ENCODE assay signal across 25 cellular contexts in genomic region chr22:49503896-49504521, GRCh38.
A peak's percentile ranks its signal among the peaks of the same experiment; 100 is the strongest.
DNase-seq lines count a peak whose midpoint lies in the region; ATAC-seq, FAIRE-seq and TF ChIP-seq lines count a peak whose summit lies in the region.
"Had no signal": no experiment of that assay in that cellular context is flagged by ENCODE, and none has a peak within 500 bp of the region (broad histone marks: within the 10 kb centered on the region; RNA-seq: fewer than 3 reads in every experiment).

No MANE protein-coding gene starts in this region.

- no peak overlapping the region for H3K14ac ChIP-seq in H1 (ENCODE audit: insufficient read length)

- DNase-seq in GM10266 (ENCODE audit: extremely low spot score) = peak; percentile 61
- DNase-seq in M059J (ENCODE audit: low read depth) = peak; percentile 55
- no peak for DNase-seq in H1 (ENCODE audit: low read depth in 1 of 2, low spot score in 2 of 2)
- DNase-seq in progenitor cell of endocrine pancreas (ENCODE audit: low spot score, unreplicated experiment) = no peak
- no peak for DNase-seq in activated CD8-positive, alpha-beta T cell treated with anti-CD3 and anti-CD28 coated beads, Interleukin-2, amount 10 ng/mL, durations not matched to agents 7 days and 5 days
- DNase-seq in D341Med (ENCODE audit: low spot score) = no peak
- DNase-seq: activated CD4-positive, alpha-beta T cell treated with anti-CD3 and anti-CD28 coated beads for 1 hour; activated CD8-positive, alpha-beta memory T cell treated with anti-CD3 and anti-CD28 coated beads, Interleukin-2, amount 50 U/mL, for 4 hours; activated naive CD4-positive, alpha-beta T cell treated with anti-CD3 and anti-CD28 coated beads for 36 hours; Calu3; hippocampal formation; kidney; mesendoderm; NCI-H2081; NCI-H510A treated with DMSO at 0.1 percent for 48 hours; SJCRH30; spleen; thyroid gland had no signal

- no peak for TF ChIP-seq CTCF in GM10266 (IDR thresholded peaks at IDR 0.05; ENCODE audit: control insufficient read depth, insufficient read depth, low read depth, missing control alignments)
- no peak for TF ChIP-seq CTCF in H1 (IDR thresholded peaks at IDR 0.05; ENCODE audit: control extremely low read depth in 1 of 3, insufficient read depth in 1 of 3, low read depth in 1 of 3, low read length in 3 of 3)
- TF ChIP-seq CTCF in progenitor cell of endocrine pancreas (IDR thresholded peaks at IDR 0.05; ENCODE audit: unreplicated experiment) = no peak

- no peak for TF ChIP-seq EP300 in H1 (IDR thresholded peaks at IDR 0.05; ENCODE audit: borderline replicate concordance in 1 of 2, low read depth in 2 of 2, low read length in 2 of 2)

- CTCF ChIA-PET in H1 (lab: Charles Lee; ENCODE audit: partially characterized antibody) = interaction anchor here (1.3 kb wide), 1 partner anchor 44 kb away, joined by 5 read pairs; no protein-coding TSS in a partner anchor
- CTCF ChIA-PET in activated CD8-positive, alpha-beta T cell treated with anti-CD3 and anti-CD28 coated beads, Interleukin-2, amount 10 ng/mL, durations not matched to agents 7 days and 5 days (lab: Charles Lee) = no interaction called here

- H3K4me3 ChIP-seq in H1 (ENCODE audit: extremely low read depth in 1 of 4, insufficient read depth in 2 of 4, low read depth in 3 of 4, low read length in 4 of 4) = no peak overlapping the region
- H3K4me3 ChIP-seq: prostate gland, SJCRH30, spleen, thyroid gland had no signal

- no peaks in the 10 kb centered on the region for H3K36me3 ChIP-seq in H1 (ENCODE audit: control insufficient read depth in 2 of 4, insufficient read depth in 4 of 4, low read length in 3 of 4)
- H3K36me3 ChIP-seq: prostate gland, SJCRH30, thyroid gland had no signal

- WGBS in H1 (ENCODE audit: extremely low coverage in 1 of 2, insufficient coverage in 1 of 2, insufficient read length in 1 of 2, insufficient replicate concordance in 2 of 2, low coverage in 1 of 2, low lambda C conversion rate in 2 of 2, missing lambda C conversion rate in 1 of 2), 2 experiments = 78% methylated on average over 6 of the region's 6 CpGs; no CpG with 5 or more reads in 1 of the 2 experiments

- H2BK120ac ChIP-seq in H1 (replicated peaks; ENCODE audit: low read depth, low read length) = no peak overlapping the region

- no peak overlapping the region for H4K5ac ChIP-seq in H1 (ENCODE audit: insufficient read length, low read depth, low read length)

- H3K9ac ChIP-seq in H1 (replicated peaks in 1 of 4; ENCODE audit: extremely low read depth in 1 of 4, low read depth in 3 of 4, low read length in 3 of 4) = no peak overlapping the region

- no peaks in the 10 kb centered on the region for H3K4me1 Mint-ChIP-seq in progenitor cell of endocrine pancreas (ENCODE audit: low read depth)
- H3K4me1 Mint-ChIP-seq in activated CD8-positive, alpha-beta T cell treated with anti-CD3 and anti-CD28 coated beads, Interleukin-2, amount 10 ng/mL, durations not matched to agents 7 days and 5 days (ENCODE audit: low read depth) = no peaks in the 10 kb centered on the region

- no peak overlapping the region for H2BK20ac ChIP-seq in H1 (ENCODE audit: low read length)

- H3K27me3 Mint-ChIP-seq in progenitor cell of endocrine pancreas = peaks cover 2% of the 10 kb centered on the region
- no peaks in the 10 kb centered on the region for H3K27me3 Mint-ChIP-seq in activated CD8-positive, alpha-beta T cell treated with anti-CD3 and anti-CD28 coated beads, Interleukin-2, amount 10 ng/mL, durations not matched to agents 7 days and 5 days (ENCODE audit: low read depth)
- H3K27me3 Mint-ChIP-seq: natural killer cell treated with Interleukin-12 subunit alpha and Interleukin-12 subunit beta and Interleukin-15 and Interleukin-18, amount 100 ng/mL, for 72 hours had no signal

- H4K8ac ChIP-seq in H1 (ENCODE audit: extremely low read depth, insufficient read depth, low read length) = no peak overlapping the region

- TF ChIP-seq POLR2A in H1 (IDR thresholded peaks at IDR 0.05; ENCODE audit: control extremely low read depth in 1 of 2, low read depth in 2 of 2, low read length in 2 of 2) = no peak

- H3K4ac ChIP-seq in H1 (replicated peaks; ENCODE audit: insufficient read length, low read depth, low read length) = no peak overlapping the region

- H2BK5ac ChIP-seq in H1 (ENCODE audit: low read depth, low read length) = no peak overlapping the region

- POLR2A ChIA-PET in H1 (lab: Charles Lee; ENCODE audit: partially characterized antibody) = interaction anchor here (1.3 kb wide), 1 partner anchor 10 kb away, joined by 5 read pairs; no protein-coding TSS in a partner anchor
- POLR2A ChIA-PET in activated CD8-positive, alpha-beta T cell treated with anti-CD3 and anti-CD28 coated beads, Interleukin-2, amount 10 ng/mL, durations not matched to agents 7 days and 5 days (lab: Charles Lee) = no interaction called here

- no peaks in the 10 kb centered on the region for H3K36me3 Mint-ChIP-seq in progenitor cell of endocrine pancreas (ENCODE audit: insufficient read depth)
- peaks cover 2% of the 10 kb centered on the region for H3K36me3 Mint-ChIP-seq in activated CD8-positive, alpha-beta T cell treated with anti-CD3 and anti-CD28 coated beads, Interleukin-2, amount 10 ng/mL, durations not matched to agents 7 days and 5 days (ENCODE audit: low read depth)
- H3K36me3 Mint-ChIP-seq: natural killer cell treated with Interleukin-12 subunit alpha and Interleukin-12 subunit beta and Interleukin-15 and Interleukin-18, amount 100 ng/mL, for 72 hours had no signal

- peaks cover 0 to 7% of the 10 kb centered on the region in 2 experiments for H4K20me1 ChIP-seq in H1 (replicated peaks in 1 of 2; ENCODE audit: control insufficient read depth in 1 of 2, insufficient read depth in 2 of 2, low read length in 2 of 2)

- ATAC-seq in GM21825 (IDR thresholded peaks at IDR 0.05; ENCODE audit: unreplicated experiment) (peak; percentile 51), GM21619 (IDR thresholded peaks at IDR 0.05; ENCODE audit: unreplicated experiment) (no peak)
- no peak for ATAC-seq in activated CD8-positive, alpha-beta T cell treated with anti-CD3 and anti-CD28 coated beads, Interleukin-2, amount 10 ng/mL, durations not matched to agents 7 days and 5 days

- TF ChIP-seq RAD21 in H1 (IDR thresholded peaks at IDR 0.05 in 1 of 2, conservative IDR thresholded peaks at IDR 0.05 in 1 of 2; ENCODE audit: low read depth in 2 of 2, low read length in 2 of 2) = no peak

- no peak overlapping the region for H4K91ac ChIP-seq in H1 (replicated peaks; ENCODE audit: insufficient read length, low read length)

- FAIRE-seq in H1 (lab: Jason Lieb, UNC) = no peak
- FAIRE-seq: astrocyte, GM19239, HTR-8/SVneo, kidney had no signal

- peaks cover 0 to 3% of the 10 kb centered on the region in 2 experiments; a peak in 1 of 4 replicates for H3K9me3 ChIP-seq in H1 (ENCODE audit: insufficient read depth in 2 of 2, low read depth in 1 of 2, low read length in 1 of 2)
- H3K9me3 ChIP-seq: prostate gland, SJCRH30, thyroid gland had no signal

- H2BK12ac ChIP-seq in H1 (ENCODE audit: low read depth, low read length) = peak overlapping the region; percentile 51; the same call in 1 of the 2 replicates

- H3K18ac ChIP-seq in H1 (ENCODE audit: extremely low read depth, low read length) = no peak overlapping the region

- no peak overlapping the region for H3K27ac Mint-ChIP-seq in progenitor cell of endocrine pancreas
- no peak overlapping the region for H3K27ac Mint-ChIP-seq in activated CD8-positive, alpha-beta T cell treated with anti-CD3 and anti-CD28 coated beads, Interleukin-2, amount 10 ng/mL, durations not matched to agents 7 days and 5 days
- H3K27ac Mint-ChIP-seq: activated naive CD4-positive, alpha-beta T cell treated with anti-CD3 and anti-CD28 coated beads for 36 hours; natural killer cell treated with Interleukin-12 subunit alpha and Interleukin-12 subunit beta and Interleukin-15 and Interleukin-18, amount 100 ng/mL, for 72 hours had no signal

- H2BK15ac ChIP-seq in H1 (ENCODE audit: low read length) = no peak overlapping the region

- H3K23me2 ChIP-seq in H1 (ENCODE audit: low read depth, low read length) = peaks cover 13% of the 10 kb centered on the region; the same call in 1 of the 2 replicates

- no peak overlapping the region for H3K27ac ChIP-seq in H1 (ENCODE audit: low read depth, low read length)
- H3K27ac ChIP-seq: prostate gland, SJCRH30, spleen, thyroid gland had no signal

- H3K23ac ChIP-seq in H1 (ENCODE audit: insufficient read length) = no peak overlapping the region

- no peak overlapping the region for H2AK5ac ChIP-seq in H1 (ENCODE audit: low read depth, low read length)

- H3K4me1 ChIP-seq in H1 (replicated peaks in 1 of 4; ENCODE audit: control insufficient read depth in 3 of 4, insufficient read depth in 4 of 4, low read length in 3 of 4) = no peaks in the 10 kb centered on the region
- H3K4me1 ChIP-seq: prostate gland, SJCRH30, spleen, thyroid gland had no signal

- H3K79me2 ChIP-seq in H1 (ENCODE audit: control insufficient read depth in 1 of 2, insufficient read depth in 2 of 2, low read length in 2 of 2) = no peaks in the 10 kb centered on the region

- no peak overlapping the region for H3K4me2 ChIP-seq in H1 (ENCODE audit: insufficient read depth in 1 of 2, low read depth in 2 of 2, low read length in 2 of 2)

- H3K4me3 Mint-ChIP-seq in progenitor cell of endocrine pancreas (ENCODE audit: low read depth) = no peak overlapping the region
- no peak overlapping the region for H3K4me3 Mint-ChIP-seq in activated CD8-positive, alpha-beta T cell treated with anti-CD3 and anti-CD28 coated beads, Interleukin-2, amount 10 ng/mL, durations not matched to agents 7 days and 5 days
- H3K4me3 Mint-ChIP-seq: activated naive CD4-positive, alpha-beta T cell treated with anti-CD3 and anti-CD28 coated beads for 36 hours; natural killer cell treated with Interleukin-12 subunit alpha and Interleukin-12 subunit beta and Interleukin-15 and Interleukin-18, amount 100 ng/mL, for 72 hours had no signal

- no peak overlapping the region for H2AFZ ChIP-seq in H1 (ENCODE audit: low read length)

- H3K56ac ChIP-seq in H1 (replicated peaks; ENCODE audit: insufficient read length, low read depth, low read length) = no peak overlapping the region

- H3K27me3 ChIP-seq in H1 (replicated peaks in 1 of 4; ENCODE audit: control insufficient read depth in 3 of 4, extremely low read depth in 1 of 4, insufficient read depth in 3 of 4, low read length in 3 of 4) = no peaks in the 10 kb centered on the region
- H3K27me3 ChIP-seq: SJCRH30, spleen, thyroid gland had no signal

- H3K9me3 Mint-ChIP-seq in progenitor cell of endocrine pancreas (ENCODE audit: low read depth) = no peaks in the 10 kb centered on the region
- H3K9me3 Mint-ChIP-seq in activated CD8-positive, alpha-beta T cell treated with anti-CD3 and anti-CD28 coated beads, Interleukin-2, amount 10 ng/mL, durations not matched to agents 7 days and 5 days (ENCODE audit: insufficient read depth) = no peaks in the 10 kb centered on the region
- H3K9me3 Mint-ChIP-seq: activated naive CD4-positive, alpha-beta T cell treated with anti-CD3 and anti-CD28 coated beads for 36 hours; natural killer cell treated with Interleukin-12 subunit alpha and Interleukin-12 subunit beta and Interleukin-15 and Interleukin-18, amount 100 ng/mL, for 72 hours had no signal

- no peaks in the 10 kb centered on the region for H3K79me1 ChIP-seq in H1 (ENCODE audit: low read depth, low read length)

TF ChIP-seq in H1, 55 proteins besides CTCF, POLR2A, EP300 and RAD21 (continues in another document):
- TF ChIP-seq KDM5A (IDR thresholded peaks at IDR 0.05; ENCODE audit: low read length) (no peak), FOSL1 (IDR thresholded peaks at IDR 0.05; ENCODE audit: insufficient read depth, low read depth, low read length) (no peak)

Comparison
In these comparisons a context has a peak if more than half of its experiments do, and no peak if none do; other contexts are left out.
1. DNase-seq: peak in GM10266 (single experiment) and M059J (single experiment); none in H1 (0 of 2), progenitor cell of endocrine pancreas (single experiment), activated CD8-positive, alpha-beta T cell treated with anti-CD3 and anti-CD28 coated beads, Interleukin-2, amount 10 ng/mL, durations not matched to agents 7 days and 5 days (single experiment) and D341Med (single experiment).